3 cellular contexts compared by ENCODE assay signal in genomic region chr6:69487688-69488087, GRCh38.
TF ChIP-seq lines count a peak whose summit lies in the region.

No MANE protein-coding gene starts in this region.

TF ChIP-seq in SK-N-SH, 30 proteins besides CTCF, POLR2A, EP300 and RAD21 (continued from another document):
- TF ChIP-seq, protein P1, sequence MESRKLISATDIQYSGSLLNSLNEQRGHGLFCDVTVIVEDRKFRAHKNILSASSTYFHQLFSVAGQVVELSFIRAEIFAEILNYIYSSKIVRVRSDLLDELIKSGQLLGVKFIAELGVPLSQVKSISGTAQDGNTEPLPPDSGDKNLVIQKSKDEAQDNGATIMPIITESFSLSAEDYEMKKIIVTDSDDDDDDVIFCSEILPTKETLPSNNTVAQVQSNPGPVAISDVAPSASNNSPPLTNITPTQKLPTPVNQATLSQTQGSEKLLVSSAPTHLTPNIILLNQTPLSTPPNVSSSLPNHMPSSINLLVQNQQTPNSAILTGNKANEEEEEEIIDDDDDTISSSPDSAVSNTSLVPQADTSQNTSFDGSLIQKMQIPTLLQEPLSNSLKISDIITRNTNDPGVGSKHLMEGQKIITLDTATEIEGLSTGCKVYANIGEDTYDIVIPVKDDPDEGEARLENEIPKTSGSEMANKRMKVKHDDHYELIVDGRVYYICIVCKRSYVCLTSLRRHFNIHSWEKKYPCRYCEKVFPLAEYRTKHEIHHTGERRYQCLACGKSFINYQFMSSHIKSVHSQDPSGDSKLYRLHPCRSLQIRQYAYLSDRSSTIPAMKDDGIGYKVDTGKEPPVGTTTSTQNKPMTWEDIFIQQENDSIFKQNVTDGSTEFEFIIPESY (IDR thresholded peaks at IDR 0.05; ENCODE audit: borderline replicate concordance, low read depth), result no peak
- no peak for TF ChIP-seq TCF12 (IDR thresholded peaks at IDR 0.05)
- no peak for TF ChIP-seq RFX5 (IDR thresholded peaks at IDR 0.05; ENCODE audit: low read length)
- no peak for TF ChIP-seq TEAD4 (IDR thresholded peaks at IDR 0.05; ENCODE audit: borderline replicate concordance, insufficient read depth)
- TF ChIP-seq NFIC (IDR thresholded peaks at IDR 0.05; ENCODE audit: borderline replicate concordance), result no peak
- no peak for TF ChIP-seq SIN3A (IDR thresholded peaks at IDR 0.05; ENCODE audit: borderline replicate concordance, low read depth, low read length)
- TF ChIP-seq RXRA (IDR thresholded peaks at IDR 0.05; ENCODE audit: borderline replicate concordance, low read depth), result no peak
- TF ChIP-seq IRF3 (IDR thresholded peaks at IDR 0.05; ENCODE audit: low read depth, low read length), result no peak

TF ChIP-seq in SK-N-SH treated with all-trans-retinoic acid at 6 μM for 48 hours, 23 proteins besides CTCF, POLR2A, EP300 and RAD21 (continued from another document):
- TF ChIP-seq BACH2 (CRISPR knock-in tag; IDR thresholded peaks at IDR 0.05; ENCODE audit: borderline replicate concordance) (no peak), ZFP3 (CRISPR knock-in tag; IDR thresholded peaks at IDR 0.05) (no peak), CSDC2 (CRISPR knock-in tag; IDR thresholded peaks at IDR 0.05) (no peak), GLIS3 (CRISPR knock-in tag; IDR thresholded peaks at IDR 0.05) (no peak), TSHZ2 (CRISPR knock-in tag; IDR thresholded peaks at IDR 0.05) (no peak), RARB (CRISPR knock-in tag; IDR thresholded peaks at IDR 0.05) (no peak)
- TF ChIP-seq, protein P2, sequence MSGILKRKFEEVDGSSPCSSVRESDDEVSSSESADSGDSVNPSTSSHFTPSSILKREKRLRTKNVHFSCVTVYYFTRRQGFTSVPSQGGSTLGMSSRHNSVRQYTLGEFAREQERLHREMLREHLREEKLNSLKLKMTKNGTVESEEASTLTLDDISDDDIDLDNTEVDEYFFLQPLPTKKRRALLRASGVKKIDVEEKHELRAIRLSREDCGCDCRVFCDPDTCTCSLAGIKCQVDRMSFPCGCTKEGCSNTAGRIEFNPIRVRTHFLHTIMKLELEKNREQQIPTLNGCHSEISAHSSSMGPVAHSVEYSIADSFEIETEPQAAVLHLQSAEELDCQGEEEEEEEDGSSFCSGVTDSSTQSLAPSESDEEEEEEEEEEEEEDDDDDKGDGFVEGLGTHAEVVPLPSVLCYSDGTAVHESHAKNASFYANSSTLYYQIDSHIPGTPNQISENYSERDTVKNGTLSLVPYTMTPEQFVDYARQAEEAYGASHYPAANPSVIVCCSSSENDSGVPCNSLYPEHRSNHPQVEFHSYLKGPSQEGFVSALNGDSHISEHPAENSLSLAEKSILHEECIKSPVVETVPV (CRISPR knock-in tag; IDR thresholded peaks at IDR 0.05), result no peak
- TF ChIP-seq, protein P3, sequence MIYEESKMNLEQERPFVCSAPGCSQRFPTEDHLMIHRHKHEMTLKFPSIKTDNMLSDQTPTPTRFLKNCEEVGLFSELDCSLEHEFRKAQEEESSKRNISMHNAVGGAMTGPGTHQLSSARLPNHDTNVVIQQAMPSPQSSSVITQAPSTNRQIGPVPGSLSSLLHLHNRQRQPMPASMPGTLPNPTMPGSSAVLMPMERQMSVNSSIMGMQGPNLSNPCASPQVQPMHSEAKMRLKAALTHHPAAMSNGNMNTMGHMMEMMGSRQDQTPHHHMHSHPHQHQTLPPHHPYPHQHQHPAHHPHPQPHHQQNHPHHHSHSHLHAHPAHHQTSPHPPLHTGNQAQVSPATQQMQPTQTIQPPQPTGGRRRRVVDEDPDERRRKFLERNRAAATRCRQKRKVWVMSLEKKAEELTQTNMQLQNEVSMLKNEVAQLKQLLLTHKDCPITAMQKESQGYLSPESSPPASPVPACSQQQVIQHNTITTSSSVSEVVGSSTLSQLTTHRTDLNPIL (CRISPR knock-in tag; IDR thresholded peaks at IDR 0.05; ENCODE audit: low read depth), result no peak

TF ChIP-seq in WTC11, 78 proteins besides CTCF, POLR2A, EP300 and RAD21 (continued from another document):
- no peak for TF ChIP-seq ZNF532 (CRISPR knock-in tag; IDR thresholded peaks at IDR 0.05; ENCODE audit: borderline replicate concordance)
- TF ChIP-seq ZNF138 (CRISPR knock-in tag; conservative IDR thresholded peaks at IDR 0.05), result no peak
- TF ChIP-seq NFYB (CRISPR knock-in tag; conservative IDR thresholded peaks at IDR 0.05; ENCODE audit: low read depth), result no peak
- TF ChIP-seq, protein P4, sequence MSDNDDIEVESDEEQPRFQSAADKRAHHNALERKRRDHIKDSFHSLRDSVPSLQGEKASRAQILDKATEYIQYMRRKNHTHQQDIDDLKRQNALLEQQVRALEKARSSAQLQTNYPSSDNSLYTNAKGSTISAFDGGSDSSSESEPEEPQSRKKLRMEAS (CRISPR knock-in tag; IDR thresholded peaks at IDR 0.05), result no peak
- TF ChIP-seq NFE2L1 (CRISPR knock-in tag; IDR thresholded peaks at IDR 0.05), result no peak
- no peak for TF ChIP-seq RELA (CRISPR knock-in tag; IDR thresholded peaks at IDR 0.05; ENCODE audit: borderline replicate concordance)
- TF ChIP-seq, protein P5, sequence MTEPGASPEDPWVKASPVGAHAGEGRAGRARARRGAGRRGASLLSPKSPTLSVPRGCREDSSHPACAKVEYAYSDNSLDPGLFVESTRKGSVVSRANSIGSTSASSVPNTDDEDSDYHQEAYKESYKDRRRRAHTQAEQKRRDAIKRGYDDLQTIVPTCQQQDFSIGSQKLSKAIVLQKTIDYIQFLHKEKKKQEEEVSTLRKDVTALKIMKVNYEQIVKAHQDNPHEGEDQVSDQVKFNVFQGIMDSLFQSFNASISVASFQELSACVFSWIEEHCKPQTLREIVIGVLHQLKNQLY (CRISPR knock-in tag; IDR thresholded peaks at IDR 0.05), result no peak
